22 cellular contexts compared by ENCODE assay signal in genomic region chr22:32044913-32045312, GRCh38. TPM values are rescaled to one million over a fixed set of nuclear protein-coding genes. Genes with fewer than 3 reads are reported as not detected.
DNase-seq lines count a peak whose midpoint lies in the region; ATAC-seq and TF ChIP-seq lines count a peak whose summit lies in the region.
"Had no signal": no experiment of that assay in that cellular context is flagged by ENCODE, and none has a peak within 500 bp of the region (broad histone marks: within the 10 kb centered on the region; RNA-seq: fewer than 3 reads in every experiment).

No MANE protein-coding gene starts in this region.

- no peak for ATAC-seq in SK-N-SH treated with all-trans-retinoic acid at 6 μM for 48 hours
- ATAC-seq: CD8-positive, alpha-beta T cell; HCT116; HepG2 had no signal

- H3K9ac ChIP-seq in SK-N-SH, result no peak overlapping the region

- H3K27ac ChIP-seq in SK-N-SH (ENCODE audit: low read depth in 2 of 2, low read length in 1 of 2) (peak overlapping the region in 1 of 2 experiments; percentile 53; a peak in 2 of 4 replicates), transverse colon (peak overlapping the region; percentile 76 to 82 (median 78)), A673 (ENCODE audit: low read depth, low read length, poor library complexity, severe bottlenecking) (no peak overlapping the region)
- H3K27ac ChIP-seq: dorsolateral prefrontal cortex, ovary had no signal

- TF ChIP-seq RAD21 in SK-N-SH (IDR thresholded peaks at IDR 0.05; ENCODE audit: low read length), result no peak

- H3K36me3 ChIP-seq in SK-N-SH (replicated peaks in 1 of 2; ENCODE audit: control insufficient read depth in 1 of 2, insufficient read depth in 2 of 2, low read length in 1 of 2) (no peaks in the 10 kb centered on the region), transverse colon (no peaks in the 10 kb centered on the region), A673 (ENCODE audit: insufficient read depth, low read length, poor library complexity, severe bottlenecking) (no peaks in the 10 kb centered on the region)
- H3K36me3 ChIP-seq: esophagus squamous epithelium, ovary had no signal

- no peak; a peak in 1 of 4 replicates for TF ChIP-seq EP300 in SK-N-SH (IDR thresholded peaks at IDR 0.05; ENCODE audit: borderline replicate concordance in 1 of 2, low read depth in 1 of 2, low read length in 1 of 2)
- no peak for TF ChIP-seq EP300 in transverse colon (IDR thresholded peaks at IDR 0.05; ENCODE audit: low read depth)

- TF ChIP-seq CTCF in SK-N-SH (IDR thresholded peaks at IDR 0.05) (no peak), fibroblast of villous mesenchyme (IDR thresholded peaks at IDR 0.05; ENCODE audit: insufficient read depth, low read depth, low read length) (no peak), transverse colon (IDR thresholded peaks at IDR 0.05) (no peak), A673 (conservative IDR thresholded peaks at IDR 0.05; ENCODE audit: low read depth, low read length) (no peak)

- H3K4me3 ChIP-seq in SK-N-SH (ENCODE audit: low read depth in 2 of 2, low read length in 1 of 2), result no peak overlapping the region
- H3K4me3 ChIP-seq in fibroblast of villous mesenchyme (ENCODE audit: low read depth, low read length), result no peak overlapping the region
- peak overlapping the region in 1 of 4 donors; percentile 49 for H3K4me3 ChIP-seq in transverse colon
- H3K4me3 ChIP-seq in A673 (ENCODE audit: low read depth, low read length, poor library complexity, severe bottlenecking), result no peak overlapping the region
- H3K4me3 ChIP-seq: dorsolateral prefrontal cortex, esophagus squamous epithelium, ovary had no signal

- TF ChIP-seq POLR2A in transverse colon (IDR thresholded peaks at IDR 0.05), result peak; percentile 33

- BruUV-seq in A673 (replicated peaks; lab: Mats Ljungman, UMichigan), result no TSS peak

- no peaks in the 10 kb centered on the region for H4K20me1 ChIP-seq in SK-N-SH (ENCODE audit: insufficient read depth)

- intact Hi-C loops in transverse colon (cut with DNase I; ENCODE audit: low total_unique reads), result no loop called here
- intact Hi-C loops in A673 (cut with micrococcal nuclease; ENCODE audit: unreplicated experiment), result no loop called here

- CTCF ChIA-PET in SK-N-SH (lab: Yijun Ruan, JAX), result interaction anchor here (1.7 to 2.0 kb wide), 2 partner anchors 67 to 74 kb away, joined by 5 read pairs; no protein-coding TSS in a partner anchor
- CTCF ChIA-PET in A673 (lab: Charles Lee), result no interaction called here

- H3K4me2 ChIP-seq in SK-N-SH, result no peak overlapping the region

- peaks cover 8% of the 10 kb centered on the region; the same call in 1 of the 2 replicates for H3K27me3 ChIP-seq in SK-N-SH (ENCODE audit: insufficient read depth)
- peaks cover 17% of the 10 kb centered on the region for H3K27me3 ChIP-seq in transverse colon
- peaks cover 33% of the 10 kb centered on the region for H3K27me3 ChIP-seq in A673 (replicated peaks; ENCODE audit: insufficient read depth, low read depth, low read length, poor library complexity)
- H3K27me3 ChIP-seq: ovary had no signal

- no peaks in the 10 kb centered on the region for H3K79me2 ChIP-seq in SK-N-SH (ENCODE audit: insufficient read depth)

- 11% methylated on average over 3 of the region's 3 CpGs for WGBS in SK-N-SH (ENCODE audit: low lambda C conversion rate)
- 13 to 27% methylated on average over 3 of the region's 3 CpGs for WGBS in transverse colon (ENCODE audit: low coverage in 1 of 2), 2 donors

- H3K4me1 ChIP-seq in SK-N-SH (ENCODE audit: control insufficient read depth in 1 of 2, insufficient read depth in 2 of 2, low read depth in 1 of 2, low read length in 1 of 2) (peaks cover 0 to 17% of the 10 kb centered on the region in 2 experiments; a peak in 1 of 4 replicates), transverse colon (peaks cover 0 to 26% (median 10%) of the 10 kb centered on the region in 4 donors), A673 (ENCODE audit: insufficient read depth, low read length, poor library complexity, severe bottlenecking) (no peaks in the 10 kb centered on the region)

- POLR2A ChIA-PET in SK-N-SH (lab: Yijun Ruan, JAX), result no interaction called here
- POLR2A ChIA-PET in A673 (lab: Charles Lee; ENCODE audit: low non-redundant PET), result no interaction called here

- DNase-seq in SK-N-SH (peak; percentile 43), NCI-H748 (lab: John Stamatoyannopoulos, UW; ENCODE audit: unreplicated experiment) (peak; percentile 80), fibroblast of villous mesenchyme (ENCODE audit: low read depth) (peak; percentile 20), transverse colon (peak; percentile 83), A673 (ENCODE audit: low spot score) (no peak), activated gamma-delta T cell treated with Interleukin-2 at 50 U/mL for 16 hours (no peak), T-helper 1 cell (no peak)
- DNase-seq: ACHN; activated B cell treated with CpG ODN at 0.5 μM for 24 hours; activated gamma-delta T cell; CD8-positive, alpha-beta T cell; dorsolateral prefrontal cortex; esophagus squamous epithelium; NCI-H82; ovary; RPMI8226 had no signal

- no peaks in the 10 kb centered on the region for H3K9me2 ChIP-seq in SK-N-SH

- in situ Hi-C loops in transverse colon (cut with MboI; ENCODE audit: low pct_ligation_motif_present in 1 of 4, low pct_unique_long_range_greater_than_20kb in 1 of 4, low sequenced_read_pairs in 3 of 4), result no loop called here

- H2AFZ ChIP-seq in SK-N-SH (ENCODE audit: low read depth), result no peak overlapping the region

- no peaks in the 10 kb centered on the region for H3K9me3 ChIP-seq in SK-N-SH
- H3K9me3 ChIP-seq in transverse colon, result no peaks in the 10 kb centered on the region
- H3K9me3 ChIP-seq in A673 (ENCODE audit: low read depth, low read length, poor library complexity, severe bottlenecking), result no peaks in the 10 kb centered on the region
- H3K9me3 ChIP-seq: esophagus squamous epithelium, ovary had no signal

- H3F3A ChIP-seq in SK-N-SH (replicated peaks; ENCODE audit: insufficient read depth), result no peaks in the 10 kb centered on the region

TF ChIP-seq in SK-N-SH, 30 proteins besides CTCF, POLR2A, EP300 and RAD21:
- TF ChIP-seq RCOR1 (IDR thresholded peaks at IDR 0.05; ENCODE audit: low read length) (no peak), RXRA (IDR thresholded peaks at IDR 0.05; ENCODE audit: borderline replicate concordance, low read depth) (no peak), TEAD4 (IDR thresholded peaks at IDR 0.05; ENCODE audit: borderline replicate concordance, insufficient read depth) (no peak), GATA2 (CRISPR knock-in tag; IDR thresholded peaks at IDR 0.05) (peak; percentile 52), SIN3A (IDR thresholded peaks at IDR 0.05; ENCODE audit: borderline replicate concordance, low read depth, low read length) (no peak), YY1 (IDR thresholded peaks at IDR 0.05; ENCODE audit: low read depth) (no peak)

TF ChIP-seq in SK-N-SH treated with all-trans-retinoic acid at 6 μM for 48 hours, 23 proteins besides CTCF, POLR2A, EP300 and RAD21 (continues in another document):
- TF ChIP-seq BACH2 (CRISPR knock-in tag; IDR thresholded peaks at IDR 0.05; ENCODE audit: borderline replicate concordance) (no peak), SNAI2 (CRISPR knock-in tag; IDR thresholded peaks at IDR 0.05) (no peak), TCF4 (CRISPR knock-in tag; IDR thresholded peaks at IDR 0.05; ENCODE audit: borderline replicate concordance) (no peak), ZC3H10 (CRISPR knock-in tag; IDR thresholded peaks at IDR 0.05) (no peak), GLIS3 (CRISPR knock-in tag; IDR thresholded peaks at IDR 0.05) (no peak), ARNTL (CRISPR knock-in tag; IDR thresholded peaks at IDR 0.05; ENCODE audit: borderline replicate concordance, low read depth) (no peak), TOX (CRISPR knock-in tag; IDR thresholded peaks at IDR 0.05; ENCODE audit: borderline replicate concordance) (no peak)
- TF ChIP-seq, protein P1, sequence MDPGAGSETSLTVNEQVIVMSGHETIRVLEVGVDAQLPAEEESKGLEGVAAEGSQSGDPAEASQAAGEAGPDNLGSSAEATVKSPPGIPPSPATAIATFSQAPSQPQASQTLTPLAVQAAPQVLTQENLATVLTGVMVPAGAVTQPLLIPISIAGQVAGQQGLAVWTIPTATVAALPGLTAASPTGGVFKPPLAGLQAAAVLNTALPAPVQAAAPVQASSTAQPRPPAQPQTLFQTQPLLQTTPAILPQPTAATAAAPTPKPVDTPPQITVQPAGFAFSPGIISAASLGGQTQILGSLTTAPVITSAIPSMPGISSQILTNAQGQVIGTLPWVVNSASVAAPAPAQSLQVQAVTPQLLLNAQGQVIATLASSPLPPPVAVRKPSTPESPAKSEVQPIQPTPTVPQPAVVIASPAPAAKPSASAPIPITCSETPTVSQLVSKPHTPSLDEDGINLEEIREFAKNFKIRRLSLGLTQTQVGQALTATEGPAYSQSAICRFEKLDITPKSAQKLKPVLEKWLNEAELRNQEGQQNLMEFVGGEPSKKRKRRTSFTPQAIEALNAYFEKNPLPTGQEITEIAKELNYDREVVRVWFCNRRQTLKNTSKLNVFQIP (CRISPR knock-in tag; IDR thresholded peaks at IDR 0.05; ENCODE audit: borderline replicate concordance, low read depth), result no peak
- TF ChIP-seq, protein P2, sequence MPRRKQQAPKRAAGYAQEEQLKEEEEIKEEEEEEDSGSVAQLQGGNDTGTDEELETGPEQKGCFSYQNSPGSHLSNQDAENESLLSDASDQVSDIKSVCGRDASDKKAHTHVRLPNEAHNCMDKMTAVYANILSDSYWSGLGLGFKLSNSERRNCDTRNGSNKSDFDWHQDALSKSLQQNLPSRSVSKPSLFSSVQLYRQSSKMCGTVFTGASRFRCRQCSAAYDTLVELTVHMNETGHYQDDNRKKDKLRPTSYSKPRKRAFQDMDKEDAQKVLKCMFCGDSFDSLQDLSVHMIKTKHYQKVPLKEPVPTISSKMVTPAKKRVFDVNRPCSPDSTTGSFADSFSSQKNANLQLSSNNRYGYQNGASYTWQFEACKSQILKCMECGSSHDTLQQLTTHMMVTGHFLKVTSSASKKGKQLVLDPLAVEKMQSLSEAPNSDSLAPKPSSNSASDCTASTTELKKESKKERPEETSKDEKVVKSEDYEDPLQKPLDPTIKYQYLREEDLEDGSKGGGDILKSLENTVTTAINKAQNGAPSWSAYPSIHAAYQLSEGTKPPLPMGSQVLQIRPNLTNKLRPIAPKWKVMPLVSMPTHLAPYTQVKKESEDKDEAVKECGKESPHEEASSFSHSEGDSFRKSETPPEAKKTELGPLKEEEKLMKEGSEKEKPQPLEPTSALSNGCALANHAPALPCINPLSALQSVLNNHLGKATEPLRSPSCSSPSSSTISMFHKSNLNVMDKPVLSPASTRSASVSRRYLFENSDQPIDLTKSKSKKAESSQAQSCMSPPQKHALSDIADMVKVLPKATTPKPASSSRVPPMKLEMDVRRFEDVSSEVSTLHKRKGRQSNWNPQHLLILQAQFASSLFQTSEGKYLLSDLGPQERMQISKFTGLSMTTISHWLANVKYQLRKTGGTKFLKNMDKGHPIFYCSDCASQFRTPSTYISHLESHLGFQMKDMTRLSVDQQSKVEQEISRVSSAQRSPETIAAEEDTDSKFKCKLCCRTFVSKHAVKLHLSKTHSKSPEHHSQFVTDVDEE (CRISPR knock-in tag; IDR thresholded peaks at IDR 0.05), result no peak

RNA-seq across cellular contexts. Expression of gene SLC5A1, which starts 1.9 kb away (rescaled TPM):
- polyA plus RNA-seq in SK-N-SH (2012; rRNA removed), result not detected in 2 replicates
- polyA plus RNA-seq in SK-N-SH (2012; cell fraction: cytosol; rRNA removed), result under 0.01 TPM in 1 of 2 replicates, not detected in the other
- 0.01 TPM in 1 of 2 replicates, not detected in the other for polyA plus RNA-seq in SK-N-SH (2012; cell fraction: nucleus; rRNA removed)
- total RNA-seq in fibroblast of villous mesenchyme (not detected in 2 replicates), transverse colon (100 to 1,000 TPM in 2 of 4 donors, 10 to 100 TPM in 2; 25.5 to 145 (median 83.2) TPM), A673 (2021) (not detected in 2 replicates)
- total RNA-seq: activated B cell treated with CpG ODN at 0.5 μM for 24 hours; activated CD8-positive, alpha-beta memory T cell treated with anti-CD3 and anti-CD28 coated beads for 36 hours; CD8-positive, alpha-beta T cell; HepG2; mononuclear cell; T-helper 1 cell treated with Interleukin-12 subunit alpha and Interleukin-12 subunit beta and Interleukin-4 antibody, amounts not matched to agents 30 ng/mL and 1 ng/mL, for 36 hours had no signal
- polyA plus RNA-seq: HepG2 had no signal

Comparison
In these comparisons a context has a peak if more than half of its experiments do, and no peak if none do; other contexts are left out.
1. DNase-seq: peak in SK-N-SH (single experiment), NCI-H748 (single experiment), fibroblast of villous mesenchyme (single experiment) and transverse colon (single experiment); none in A673 (single experiment), activated gamma-delta T cell treated with Interleukin-2 at 50 U/mL for 16 hours (single experiment) and T-helper 1 cell (0 of 5).
2. RNA of gene SLC5A1, which starts 1.9 kb away (total RNA-seq): 25.5 to 145 TPM in transverse colon; not detected in fibroblast of villous mesenchyme and not detected in A673; every median in the first group is over 10 times any median in the second.